Comparison of ENCODE assay signal across 11 cellular contexts in the genomic region with DNA sequence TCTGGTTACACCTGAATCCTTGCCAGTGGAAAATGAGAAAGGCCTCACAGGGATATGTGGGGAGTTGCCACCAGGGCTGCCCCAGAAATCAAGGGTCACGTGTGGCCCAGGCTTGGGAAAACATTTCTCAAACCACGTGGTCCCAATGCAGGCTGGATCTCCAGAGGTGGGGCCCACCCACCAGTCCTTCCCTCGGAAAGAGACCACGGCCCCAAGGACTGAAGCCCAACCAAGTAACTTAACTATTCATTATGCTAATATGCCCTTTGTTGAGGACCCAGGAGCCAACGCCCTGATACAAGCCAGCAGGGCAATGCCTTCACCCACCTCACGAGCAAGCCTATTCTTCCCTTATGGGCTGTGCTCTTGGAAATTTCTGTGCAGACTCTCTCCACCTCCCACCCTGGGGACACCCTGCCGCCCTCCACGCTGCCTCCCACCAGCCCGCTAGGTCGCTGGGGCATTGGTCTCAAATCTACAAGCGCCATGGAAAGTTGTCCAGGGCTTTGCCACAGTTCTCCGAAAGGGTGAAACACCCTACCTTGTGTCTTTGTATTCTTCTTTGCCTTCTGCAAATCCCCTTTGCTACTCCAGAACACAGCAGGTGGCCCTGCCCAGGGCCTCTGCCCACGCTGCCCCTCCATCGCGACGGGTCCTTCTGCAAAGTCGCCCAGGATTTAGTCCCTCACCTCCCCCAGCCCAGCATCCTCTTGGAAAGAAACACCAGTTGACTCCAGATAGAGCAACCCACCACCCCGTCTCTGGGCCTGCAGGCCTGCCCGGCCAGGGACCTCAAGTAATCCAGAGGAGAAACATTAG. TPM values are rescaled to one million over a fixed set of nuclear protein-coding genes. Genes with fewer than 3 reads are reported as not detected.
DNase-seq lines count a peak whose midpoint lies in the region; ATAC-seq, FAIRE-seq and TF ChIP-seq lines count a peak whose summit lies in the region.
"Had no signal": no experiment of that assay in that cellular context is flagged by ENCODE, and none has a peak within 500 bp of the region (broad histone marks: within the 10 kb centered on the region; RNA-seq: fewer than 3 reads in every experiment).

No MANE protein-coding gene starts in this region.

- H3K27ac ChIP-seq in ACC112 (ENCODE audit: low read depth, low read length) (peak overlapping the region; percentile 91), SJSA1 (peak overlapping the region; percentile 68), pancreas (peak overlapping the region; percentile 80 to 89 (median 82))

- 23 to 24% methylated on average over 19 of the region's 19 CpGs for WGBS in pancreas, 2 donors

- peaks cover 87% of the 10 kb centered on the region for H3K79me2 ChIP-seq in ACC112 (ENCODE audit: control insufficient read depth, insufficient read depth, low read length, unreplicated experiment)

- no peak for DNase-seq in SJSA1 (ENCODE audit: low read depth in 1 of 2, low spot score in 2 of 2)
- DNase-seq in fibroblast of the aortic adventitia (ENCODE audit: low read depth) = no peak
- peak in 3 of 6 donors; percentile 57 to 74 (median 63) for DNase-seq in pancreas
- no peak for DNase-seq in ecto neural progenitor cell (ENCODE audit: low spot score)
- no peak for DNase-seq in NCI-H2029 (lab: John Stamatoyannopoulos, UW)
- no peak for DNase-seq in RKO (ENCODE audit: low spot score)
- DNase-seq: activated effector memory CD4-positive, alpha-beta T cell treated with Interleukin-2 at 50 U/mL for 16 hours; effector CD8-positive, alpha-beta T cell; NCI-H1105 had no signal

- ATAC-seq in pancreas (peak; percentile 3 to 30 (median 16)), GM19463 (IDR thresholded peaks at IDR 0.05; ENCODE audit: unreplicated experiment) (no peak)

- H2AFZ ChIP-seq in ACC112 (ENCODE audit: low read length, unreplicated experiment) = no peak overlapping the region

- intact Hi-C loops in pancreas (cut with DNase I) = loop anchor here in 2 of 3 donors (5.0 to 10.0 kb wide), 3 partner anchors 41 to 128 kb away; no protein-coding TSS in a partner anchor

- peaks cover 10% of the 10 kb centered on the region; the same call in 1 of the 2 replicates for H3K36me3 ChIP-seq in ACC112 (ENCODE audit: insufficient read depth, low read length)
- H3K36me3 ChIP-seq in SJSA1 = peaks cover 56% of the 10 kb centered on the region
- H3K36me3 ChIP-seq in pancreas = no peaks in the 10 kb centered on the region

- TF ChIP-seq CTCF in fibroblast of the aortic adventitia (IDR thresholded peaks at IDR 0.05; ENCODE audit: insufficient read depth, low read length) (no peak), pancreas (IDR thresholded peaks at IDR 0.05) (no peak)

- no peaks in the 10 kb centered on the region for H3K9me3 ChIP-seq in SJSA1 (replicated peaks)
- H3K9me3 ChIP-seq in pancreas = no peaks in the 10 kb centered on the region

- H3K4me3 ChIP-seq in ACC112 (ENCODE audit: low read depth, low read length) = peak overlapping the region; percentile 64
- H3K4me3 ChIP-seq in SJSA1 = no peak overlapping the region
- H3K4me3 ChIP-seq in fibroblast of the aortic adventitia (ENCODE audit: low read depth, low read length) = peak overlapping the region; percentile 3
- H3K4me3 ChIP-seq in pancreas = peak overlapping the region in 2 of 4 donors; percentile 13 to 29

- H3K27me3 ChIP-seq in ACC112 (ENCODE audit: insufficient read depth, low read length) (no peaks in the 10 kb centered on the region), SJSA1 (replicated peaks) (no peaks in the 10 kb centered on the region), pancreas (no peaks in the 10 kb centered on the region)

- H3K4me1 ChIP-seq in ACC112 (ENCODE audit: control insufficient read depth, insufficient read depth, low read length, unreplicated experiment) (peaks cover 75% of the 10 kb centered on the region), SJSA1 (replicated peaks) (peaks cover 85% of the 10 kb centered on the region), pancreas (peaks cover 92 to 96% (median 92%) of the 10 kb centered on the region in 3 donors)

- FAIRE-seq in pancreas (lab: Jason Lieb, UNC) = no peak

RNA-seq across cellular contexts. Expression of a gene that starts 8.8 kb away (rescaled TPM):
- total RNA-seq in SJSA1 (2014; rRNA removed; shearing (Covaris generic)) = 56.9 and 92.5 TPM in 2 replicates
- total RNA-seq in fibroblast of the aortic adventitia (ENCODE audit: low replicate concordance) (7.1 and 28.3 TPM in 2 replicates), pancreas (100 to 1,000 TPM in 2 of 6 donors, 10 to 100 TPM in 4; 84.0 to 125 (median 97.5) TPM)
- polyA plus RNA-seq in pancreas = 10 to 100 TPM; 28.0 to 37.5 TPM
